Comparison of ENCODE assay signal across 8 cellular contexts in genomic region chr6:70371454-70372105, GRCh38. TPM values are rescaled to one million over a fixed set of nuclear protein-coding genes. Genes with fewer than 3 reads are reported as not detected.
A peak's percentile ranks its signal among the peaks of the same experiment; 100 is the strongest.
DNase-seq lines count a peak whose midpoint lies in the region; FAIRE-seq and TF ChIP-seq lines count a peak whose summit lies in the region.

No MANE protein-coding gene starts in this region.

- H3K27ac ChIP-seq in A673 (ENCODE audit: low read depth, low read length, poor library complexity, severe bottlenecking) (no peak overlapping the region), breast epithelium (no peak overlapping the region), liver (ENCODE audit: low read depth in 1 of 2, low read length in 2 of 2) (no peak overlapping the region)

- peak; percentile 81 to 87 for TF ChIP-seq RAD21 in liver (IDR thresholded peaks at IDR 0.05)

- no peak overlapping the region for H3K4me3 Mint-ChIP-seq in activated naive CD4-positive, alpha-beta T cell treated with anti-CD3 and anti-CD28 coated beads, Interleukin-2, amount 10 ng/mL, durations not matched to agents 7 days and 5 days

- H3K9ac ChIP-seq in liver (ENCODE audit: low read depth in 1 of 2, low read length in 2 of 2): no peak overlapping the region

- TF ChIP-seq POLR2A in GM12892 (IDR thresholded peaks at IDR 0.05; ENCODE audit: low read depth, low read length) (no peak), breast epithelium (IDR thresholded peaks at IDR 0.05) (no peak)

- H3K4me3 ChIP-seq in A673 (ENCODE audit: low read depth, low read length, poor library complexity, severe bottlenecking) (no peak overlapping the region), breast epithelium (no peak overlapping the region), liver (ENCODE audit: low read depth in 1 of 3, low read length in 3 of 3) (no peak overlapping the region)

- H3K36me3 Mint-ChIP-seq in activated naive CD4-positive, alpha-beta T cell treated with anti-CD3 and anti-CD28 coated beads, Interleukin-2, amount 10 ng/mL, durations not matched to agents 7 days and 5 days: no peaks in the 10 kb centered on the region

- H3K4me1 ChIP-seq in A673 (ENCODE audit: insufficient read depth, low read length, poor library complexity, severe bottlenecking) (peaks cover 37% of the 10 kb centered on the region), breast epithelium (no peaks in the 10 kb centered on the region), liver (ENCODE audit: control insufficient read depth in 4 of 4, insufficient read depth in 4 of 4, low read length in 3 of 4) (peaks cover 0 to 4% (median 0%) of the 10 kb centered on the region in 4 donors)

- peak; percentile 79 for FAIRE-seq in GM12892 (lab: Jason Lieb, UNC)

- no TSS peak for BruUV-seq in A673 (replicated peaks; lab: Mats Ljungman, UMichigan)

- H3K9me3 Mint-ChIP-seq in activated naive CD4-positive, alpha-beta T cell treated with anti-CD3 and anti-CD28 coated beads, Interleukin-2, amount 10 ng/mL, durations not matched to agents 7 days and 5 days: no peaks in the 10 kb centered on the region

- no peaks in the 10 kb centered on the region for H3K36me3 ChIP-seq in A673 (ENCODE audit: insufficient read depth, low read length, poor library complexity, severe bottlenecking)
- no peaks in the 10 kb centered on the region for H3K36me3 ChIP-seq in breast epithelium
- no peaks in the 10 kb centered on the region for H3K36me3 ChIP-seq in liver (ENCODE audit: control insufficient read depth in 4 of 4, insufficient read depth in 3 of 4, low read depth in 1 of 4, low read length in 3 of 4)

- peaks cover 10% of the 10 kb centered on the region for H3K27me3 Mint-ChIP-seq in activated naive CD4-positive, alpha-beta T cell treated with anti-CD3 and anti-CD28 coated beads, Interleukin-2, amount 10 ng/mL, durations not matched to agents 7 days and 5 days

- DNase-seq in A673 (ENCODE audit: low spot score): peak; percentile 85
- DNase-seq in GM12892 (ENCODE audit: insufficient read length): no peak
- peak; percentile 40 for DNase-seq in HT1080 (ENCODE audit: low read depth)
- DNase-seq in NCI-H774 (lab: John Stamatoyannopoulos, UW): peak; percentile 79
- DNase-seq in breast epithelium (ENCODE audit: low spot score in 2 of 2): no peak
- no peak for DNase-seq in activated gamma-delta T cell (lab: John Stamatoyannopoulos, UW)
- DNase-seq in activated naive CD4-positive, alpha-beta T cell treated with anti-CD3 and anti-CD28 coated beads, Interleukin-2, amount 10 ng/mL, durations not matched to agents 7 days and 5 days: no peak

- no peak overlapping the region for H3K27ac Mint-ChIP-seq in activated naive CD4-positive, alpha-beta T cell treated with anti-CD3 and anti-CD28 coated beads, Interleukin-2, amount 10 ng/mL, durations not matched to agents 7 days and 5 days

- CTCF ChIA-PET in A673 (lab: Charles Lee): interaction anchor here (0.6 to 3.8 kb wide), 4 partner anchors 17 to 151 kb away, joined by 3 to 52 read pairs (median 14); no protein-coding TSS in a partner anchor
- CTCF ChIA-PET in activated naive CD4-positive, alpha-beta T cell treated with anti-CD3 and anti-CD28 coated beads, Interleukin-2, amount 10 ng/mL, durations not matched to agents 7 days and 5 days (lab: Charles Lee): interaction anchor here (0.6 to 5.4 kb wide), 17 partner anchors 8 to 639 kb away, joined by 3 to 52 read pairs (median 4); partner anchors contain the start of gene FAM135A

- intact Hi-C loops in A673 (cut with micrococcal nuclease; ENCODE audit: unreplicated experiment): loop anchor here (2.0 to 10.0 kb wide), 2 partner anchors 313 to 641 kb away; no protein-coding TSS in a partner anchor
- intact Hi-C loops in breast epithelium (cut with DNase I; ENCODE audit: low total_unique reads): no loop called here

- H3K27me3 ChIP-seq in A673 (replicated peaks; ENCODE audit: insufficient read depth, low read depth, low read length, poor library complexity) (peaks cover 2% of the 10 kb centered on the region), breast epithelium (peaks cover 0 to 8% of the 10 kb centered on the region in 2 donors), liver (ENCODE audit: control insufficient read depth in 4 of 4, insufficient read depth in 4 of 4, low read length in 3 of 4) (peaks cover 0 to 4% (median 0%) of the 10 kb centered on the region in 4 donors)

- TF ChIP-seq CTCF in A673 (conservative IDR thresholded peaks at IDR 0.05; ENCODE audit: low read depth, low read length): peak; percentile 77
- TF ChIP-seq CTCF in breast epithelium (IDR thresholded peaks at IDR 0.05): peak; percentile 26 to 62 (median 46)
- peak; percentile 60 for TF ChIP-seq CTCF in liver (IDR thresholded peaks at IDR 0.05; ENCODE audit: low read depth, low read length, missing input control)

- POLR2A ChIA-PET in A673 (lab: Charles Lee; ENCODE audit: low non-redundant PET): no interaction called here

- WGBS in liver: 6% methylated on average over 1 of the region's 1 CpG

- no peaks in the 10 kb centered on the region for H3K4me1 Mint-ChIP-seq in activated naive CD4-positive, alpha-beta T cell treated with anti-CD3 and anti-CD28 coated beads, Interleukin-2, amount 10 ng/mL, durations not matched to agents 7 days and 5 days

- H3K9me3 ChIP-seq in A673 (ENCODE audit: low read depth, low read length, poor library complexity, severe bottlenecking) (no peaks in the 10 kb centered on the region), breast epithelium (no peaks in the 10 kb centered on the region), liver (ENCODE audit: control insufficient read depth in 4 of 4, low read length in 3 of 4) (no peaks in the 10 kb centered on the region)

TF ChIP-seq in liver, 16 proteins besides CTCF, POLR2A, EP300 and RAD21:
- TF ChIP-seq GABPA (IDR thresholded peaks at IDR 0.05 in 1 of 2, conservative IDR thresholded peaks at IDR 0.05 in 1 of 2) (no peak), SP1 (IDR thresholded peaks at IDR 0.05) (no peak), HNF4A (conservative IDR thresholded peaks at IDR 0.05) (peak in 1 of 2 donors; percentile 8), FOXA2 (IDR thresholded peaks at IDR 0.05) (no peak), MAX (IDR thresholded peaks at IDR 0.05) (no peak), FOXA1 (IDR thresholded peaks at IDR 0.05) (no peak)
- TF ChIP-seq, protein P1, sequence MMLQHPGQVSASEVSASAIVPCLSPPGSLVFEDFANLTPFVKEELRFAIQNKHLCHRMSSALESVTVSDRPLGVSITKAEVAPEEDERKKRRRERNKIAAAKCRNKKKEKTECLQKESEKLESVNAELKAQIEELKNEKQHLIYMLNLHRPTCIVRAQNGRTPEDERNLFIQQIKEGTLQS (IDR thresholded peaks at IDR 0.05): no peak
- TF ChIP-seq, protein P2, sequence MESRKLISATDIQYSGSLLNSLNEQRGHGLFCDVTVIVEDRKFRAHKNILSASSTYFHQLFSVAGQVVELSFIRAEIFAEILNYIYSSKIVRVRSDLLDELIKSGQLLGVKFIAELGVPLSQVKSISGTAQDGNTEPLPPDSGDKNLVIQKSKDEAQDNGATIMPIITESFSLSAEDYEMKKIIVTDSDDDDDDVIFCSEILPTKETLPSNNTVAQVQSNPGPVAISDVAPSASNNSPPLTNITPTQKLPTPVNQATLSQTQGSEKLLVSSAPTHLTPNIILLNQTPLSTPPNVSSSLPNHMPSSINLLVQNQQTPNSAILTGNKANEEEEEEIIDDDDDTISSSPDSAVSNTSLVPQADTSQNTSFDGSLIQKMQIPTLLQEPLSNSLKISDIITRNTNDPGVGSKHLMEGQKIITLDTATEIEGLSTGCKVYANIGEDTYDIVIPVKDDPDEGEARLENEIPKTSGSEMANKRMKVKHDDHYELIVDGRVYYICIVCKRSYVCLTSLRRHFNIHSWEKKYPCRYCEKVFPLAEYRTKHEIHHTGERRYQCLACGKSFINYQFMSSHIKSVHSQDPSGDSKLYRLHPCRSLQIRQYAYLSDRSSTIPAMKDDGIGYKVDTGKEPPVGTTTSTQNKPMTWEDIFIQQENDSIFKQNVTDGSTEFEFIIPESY (IDR thresholded peaks at IDR 0.05): no peak

RNA-seq across cellular contexts. Expression of gene FAM135A, which starts 41.7 kb away (rescaled TPM):
- 11.2 and 13.1 TPM in 2 replicates for total RNA-seq in A673 (2021)
- polyA plus RNA-seq in GM12892 (2012; ENCODE audit: missing spikeins): 11.6 TPM
- total RNA-seq in HT1080 (2014; rRNA removed; shearing (Covaris generic)): 7.4 and 9.5 TPM in 2 replicates
- 6.3 and 8.3 TPM in 2 replicates for polyA plus RNA-seq in HT1080 (2015; cell fraction: cytosol; rRNA removed)
- polyA plus RNA-seq in HT1080 (2015; cell fraction: nucleus; rRNA removed): 11.8 and 12.0 TPM in 2 replicates
- total RNA-seq in breast epithelium: 10 to 100 TPM; 25.9 to 34.2 (median 30.2) TPM
- 10 to 100 TPM in 1 of 2 donors, 1 to 10 TPM in 1; 5.9 to 15.6 TPM for total RNA-seq in liver
- 1 to 10 TPM; 2.7 to 5.6 TPM for polyA plus RNA-seq in liver

Comparison
In these comparisons a context has a peak if more than half of its experiments do, and no peak if none do; other contexts are left out.
1. DNase-seq: peak in A673 (single experiment), HT1080 (single experiment) and NCI-H774 (single experiment); none in GM12892 (single experiment), breast epithelium (0 of 2), activated gamma-delta T cell (single experiment) and activated naive CD4-positive, alpha-beta T cell treated with anti-CD3 and anti-CD28 coated beads, Interleukin-2, amount 10 ng/mL, durations not matched to agents 7 days and 5 days (single experiment).
2. Peak in every context shown above with its lines, with median percentiles within 50 percentile points of each other: CTCF ChIP-seq.